22 cellular contexts compared by ENCODE assay signal in genomic region chr14:104362761-104363605, GRCh38.
"Had no signal": no experiment of that assay in that cellular context is flagged by ENCODE, and none has a peak within 500 bp of the region (broad histone marks: within the 10 kb centered on the region; RNA-seq: fewer than 3 reads in every experiment).

No MANE protein-coding gene starts in this region.

- DNase-seq: activated CD4-positive, alpha-beta T cell treated with anti-CD3 and anti-CD28 coated beads, Interleukin-2, amount 50 U/mL, for 1 hour; activated CD8-positive, alpha-beta memory T cell treated with anti-CD3 and anti-CD28 coated beads, Interleukin-2, amount 50 U/mL, for 48 hours; amygdala; caudate nucleus; foreskin fibroblast; hypothalamus; islet precursor cell; naive thymus-derived CD4-positive, alpha-beta T cell; SIG-M5; stimulated activated CD4-positive, alpha-beta T cell treated with anti-CD3 and anti-CD28 coated beads, Interleukin-4, amount 100 ng/mL, for 24 hours had no signal

- H3K4me1 ChIP-seq: neural progenitor cell, right lobe of liver had no signal

- H3K36me3 Mint-ChIP-seq: activated naive CD4-positive, alpha-beta T cell treated with anti-CD3 and anti-CD28 coated beads, Interleukin-2, amount 50 U/mL, for 24 hours; naive thymus-derived CD4-positive, alpha-beta T cell; neural progenitor cell; stimulated activated effector memory CD8-positive, alpha-beta T cell treated with anti-CD3 and anti-CD28 coated beads, Interleukin-12 subunit alpha, Interleukin-12 subunit beta, amount 100 ng/mL, for 72 hours had no signal

- H2AFZ ChIP-seq: neural progenitor cell had no signal

- H3K27me3 ChIP-seq: body of pancreas, neural progenitor cell, right lobe of liver had no signal

- H3K36me3 ChIP-seq: neural progenitor cell, right lobe of liver, thoracic aorta had no signal

- H3K4me3 Mint-ChIP-seq: activated naive CD4-positive, alpha-beta T cell treated with anti-CD3 and anti-CD28 coated beads, Interleukin-2, amount 50 U/mL, for 24 hours; activated T-helper 1 cell treated with anti-CD3 and anti-CD28 coated beads, Interleukin-12 subunit alpha, Interleukin-12 subunit beta, Interleukin-2, Interleukin-4 antibody, amounts not matched to agents 30 ng/mL and 10 ng/mL and 1 ng/mL, durations not matched to agents 14 hours and 24 hours and 36 hours; naive thymus-derived CD4-positive, alpha-beta T cell; neural progenitor cell; stimulated activated effector memory CD8-positive, alpha-beta T cell treated with anti-CD3 and anti-CD28 coated beads, Interleukin-12 subunit alpha, Interleukin-12 subunit beta, amount 100 ng/mL, for 72 hours; T-helper 1 cell treated with Interleukin-12 subunit alpha and Interleukin-12 subunit beta and Interleukin-4 antibody, amounts not matched to agents 30 μg/mL and 1 μg/mL, for 36 hours had no signal

- H3K4me1 Mint-ChIP-seq: activated naive CD4-positive, alpha-beta T cell treated with anti-CD3 and anti-CD28 coated beads, Interleukin-2, amount 50 U/mL, for 24 hours; stimulated activated effector memory CD8-positive, alpha-beta T cell treated with anti-CD3 and anti-CD28 coated beads, Interleukin-12 subunit alpha, Interleukin-12 subunit beta, amount 100 ng/mL, for 72 hours had no signal

- H3K27ac ChIP-seq: body of pancreas, dorsolateral prefrontal cortex, epithelial cell of prostate, neural progenitor cell, right lobe of liver, thoracic aorta had no signal

- H3K4me2 ChIP-seq: neural progenitor cell had no signal

- H3K4me3 ChIP-seq: body of pancreas, dorsolateral prefrontal cortex, neural progenitor cell, right lobe of liver, thoracic aorta had no signal

- H3K9me3 ChIP-seq: body of pancreas, right lobe of liver, thoracic aorta had no signal

- H3K9ac ChIP-seq: neural progenitor cell had no signal

- H3K27ac Mint-ChIP-seq: activated naive CD4-positive, alpha-beta T cell treated with anti-CD3 and anti-CD28 coated beads, Interleukin-2, amount 50 U/mL, for 24 hours; activated T-helper 1 cell treated with anti-CD3 and anti-CD28 coated beads, Interleukin-12 subunit alpha, Interleukin-12 subunit beta, Interleukin-2, Interleukin-4 antibody, amounts not matched to agents 30 ng/mL and 10 ng/mL and 1 ng/mL, durations not matched to agents 14 hours and 24 hours and 36 hours; neural progenitor cell; stimulated activated effector memory CD8-positive, alpha-beta T cell treated with anti-CD3 and anti-CD28 coated beads, Interleukin-12 subunit alpha, Interleukin-12 subunit beta, amount 100 ng/mL, for 72 hours; T-helper 1 cell treated with Interleukin-12 subunit alpha and Interleukin-12 subunit beta and Interleukin-4 antibody, amounts not matched to agents 30 μg/mL and 1 μg/mL, for 36 hours had no signal

- ATAC-seq: activated CD4-positive, CD25-positive, alpha-beta regulatory T cell treated with anti-CD3 and anti-CD28 coated beads, Interleukin-2, amount 50 U/mL, for 24 hours; left lobe of liver; naive thymus-derived CD4-positive, alpha-beta T cell; right lobe of liver; stimulated activated effector memory CD8-positive, alpha-beta T cell treated with anti-CD3 and anti-CD28 coated beads, Interleukin-12 subunit alpha, Interleukin-12 subunit beta, amount 100 ng/mL, for 72 hours had no signal

- H3K9me3 Mint-ChIP-seq: activated naive CD4-positive, alpha-beta T cell treated with anti-CD3 and anti-CD28 coated beads, Interleukin-2, amount 50 U/mL, for 24 hours; activated T-helper 1 cell treated with anti-CD3 and anti-CD28 coated beads, Interleukin-12 subunit alpha, Interleukin-12 subunit beta, Interleukin-2, Interleukin-4 antibody, amounts not matched to agents 30 ng/mL and 10 ng/mL and 1 ng/mL, durations not matched to agents 14 hours and 24 hours and 36 hours; neural progenitor cell; stimulated activated effector memory CD8-positive, alpha-beta T cell treated with anti-CD3 and anti-CD28 coated beads, Interleukin-12 subunit alpha, Interleukin-12 subunit beta, amount 100 ng/mL, for 72 hours had no signal

- H3K27me3 Mint-ChIP-seq: activated naive CD4-positive, alpha-beta T cell treated with anti-CD3 and anti-CD28 coated beads, Interleukin-2, amount 50 U/mL, for 24 hours; naive thymus-derived CD4-positive, alpha-beta T cell had no signal
